In genomic region chrX:150405006-150405405, GRCh38 we compare ENCODE assay signal across 21 cellular contexts. TPM values are rescaled to one million over a fixed set of nuclear protein-coding genes. Genes with fewer than 3 reads are reported as not detected.
DNase-seq lines count a peak whose midpoint lies in the region; ATAC-seq, FAIRE-seq and TF ChIP-seq lines count a peak whose summit lies in the region.
"Had no signal": no experiment of that assay in that cellular context is flagged by ENCODE, and none has a peak within 500 bp of the region (broad histone marks: within the 10 kb centered on the region; RNA-seq: fewer than 3 reads in every experiment).

No MANE protein-coding gene starts in this region.

- H3K36me3 Mint-ChIP-seq in astrocyte (ENCODE audit: low read depth, unreplicated experiment), result no peaks in the 10 kb centered on the region
- no peaks in the 10 kb centered on the region for H3K36me3 Mint-ChIP-seq in CD4-positive, alpha-beta memory T cell

- TF ChIP-seq CTCF in AG10803 (conservative IDR thresholded peaks at IDR 0.05; ENCODE audit: low read length), result no peak
- no peak for TF ChIP-seq CTCF in astrocyte (IDR thresholded peaks at IDR 0.05; ENCODE audit: insufficient read depth, low read depth, low read length)
- no peak for TF ChIP-seq CTCF in retinal pigment epithelial cell (conservative IDR thresholded peaks at IDR 0.05; ENCODE audit: low read depth, low read length)
- TF ChIP-seq CTCF in PC-3 (conservative IDR thresholded peaks at IDR 0.05; ENCODE audit: low read depth, low read length), result no peak

- H3K9ac ChIP-seq in astrocyte (ENCODE audit: low read length), result no peak overlapping the region
- no peak overlapping the region for H3K9ac ChIP-seq in PC-3 (ENCODE audit: low read length)

- BruUV-seq in PC-3 (replicated peaks; lab: Mats Ljungman, UMichigan), result no TSS peak

- H3K4me3 Mint-ChIP-seq in astrocyte (ENCODE audit: unreplicated experiment), result no peak overlapping the region
- no peak overlapping the region for H3K4me3 Mint-ChIP-seq in CD4-positive, alpha-beta memory T cell
- H3K4me3 Mint-ChIP-seq: GM23338, H9 had no signal

- FAIRE-seq in astrocyte (lab: Jason Lieb, UNC), result peak; percentile 73
- FAIRE-seq: G401.6 had no signal

- H2AFZ ChIP-seq in astrocyte (ENCODE audit: low read depth, low read length), result no peak overlapping the region
- no peak overlapping the region for H2AFZ ChIP-seq in PC-3 (ENCODE audit: low read length)
- H2AFZ ChIP-seq: GM23338 had no signal

- H3K27me3 ChIP-seq in astrocyte (ENCODE audit: insufficient read depth, low read length) (no peaks in the 10 kb centered on the region), PC-3 (ENCODE audit: low read length) (no peaks in the 10 kb centered on the region)
- no peaks in the 10 kb centered on the region for H3K27me3 ChIP-seq in CD4-positive, alpha-beta memory T cell (ENCODE audit: insufficient read depth, low read length)
- H3K27me3 ChIP-seq: MG63, Peyer's patch had no signal

- CTCF ChIA-PET in PC-3 (lab: Charles Lee), result no interaction called here
- CTCF ChIA-PET in CD4-positive, alpha-beta memory T cell (lab: Charles Lee; ENCODE audit: partially characterized antibody), result interaction anchor here (1.0 kb wide), 1 partner anchor 72 kb away, joined by 3 read pairs; no protein-coding TSS in a partner anchor

- no peaks in the 10 kb centered on the region for H3K9me2 ChIP-seq in PC-3 (replicated peaks; ENCODE audit: low read length)

- H3K9me3 Mint-ChIP-seq in astrocyte (ENCODE audit: unreplicated experiment), result no peaks in the 10 kb centered on the region
- peaks cover 0 to 1% (median 0%) of the 10 kb centered on the region in 8 donors for H3K9me3 Mint-ChIP-seq in CD4-positive, alpha-beta memory T cell
- H3K9me3 Mint-ChIP-seq: GM23338 had no signal

- H3K4me1 Mint-ChIP-seq in astrocyte (ENCODE audit: low read depth, unreplicated experiment), result no peaks in the 10 kb centered on the region
- peaks cover 6 to 14% (median 9%) of the 10 kb centered on the region in 4 donors for H3K4me1 Mint-ChIP-seq in CD4-positive, alpha-beta memory T cell
- H3K4me1 Mint-ChIP-seq: GM23338, H9 had no signal

- no peaks in the 10 kb centered on the region for H3K27me3 Mint-ChIP-seq in astrocyte (ENCODE audit: low read depth, unreplicated experiment)
- H3K27me3 Mint-ChIP-seq in CD4-positive, alpha-beta memory T cell, result no peaks in the 10 kb centered on the region

- no peak for ATAC-seq in PC-3
- ATAC-seq in HG03571 (IDR thresholded peaks at IDR 0.05; ENCODE audit: unreplicated experiment), result no peak
- ATAC-seq: GM23338 had no signal

- no peak overlapping the region for H3K4me3 ChIP-seq in AG10803 (ENCODE audit: low read length)
- H3K4me3 ChIP-seq in astrocyte (ENCODE audit: insufficient read depth, low read depth, low read length), result no peak overlapping the region
- H3K4me3 ChIP-seq in retinal pigment epithelial cell (ENCODE audit: low read length), result no peak overlapping the region
- no peak overlapping the region for H3K4me3 ChIP-seq in PC-3 (ENCODE audit: low read length)
- H3K4me3 ChIP-seq in CD4-positive, alpha-beta memory T cell (ENCODE audit: low read length in 2 of 2), result no peak overlapping the region
- H3K4me3 ChIP-seq: GM23338, MG63, Peyer's patch, SK-N-MC had no signal

- POLR2A ChIA-PET in PC-3 (lab: Charles Lee; ENCODE audit: unreplicated experiment), result no interaction called here
- POLR2A ChIA-PET in CD4-positive, alpha-beta memory T cell (lab: Charles Lee; ENCODE audit: partially characterized antibody), result no interaction called here

- no peaks in the 10 kb centered on the region for H3F3A ChIP-seq in PC-3 (ENCODE audit: low read length, unreplicated experiment)

- no peak overlapping the region for H3K27ac Mint-ChIP-seq in astrocyte (ENCODE audit: unreplicated experiment)
- H3K27ac Mint-ChIP-seq in CD4-positive, alpha-beta memory T cell, result no peak overlapping the region
- H3K27ac Mint-ChIP-seq: GM23338, H9 had no signal

- H3K79me2 ChIP-seq in astrocyte (ENCODE audit: insufficient read depth, low read length), result peaks cover 8% of the 10 kb centered on the region
- H3K79me2 ChIP-seq in PC-3 (ENCODE audit: low read length), result no peaks in the 10 kb centered on the region

- intact Hi-C loops in PC-3 (cut with micrococcal nuclease), result no loop called here
- intact Hi-C loops in CD4-positive, alpha-beta memory T cell (cut with micrococcal nuclease), result no loop called here

- H4K20me1 ChIP-seq in astrocyte (ENCODE audit: insufficient read depth, low read length) (peaks cover 6% of the 10 kb centered on the region), PC-3 (ENCODE audit: low read length) (no peaks in the 10 kb centered on the region)

- DNase-seq in AG10803 (ENCODE audit: low read depth) (peak; percentile 39), astrocyte (ENCODE audit: low read depth) (peak; percentile 6), fibroblast of gingiva (ENCODE audit: low read depth) (peak; percentile 29), retinal pigment epithelial cell (ENCODE audit: low read depth) (peak; percentile 19), PC-3 (no peak)
- no peak for DNase-seq in CD4-positive, alpha-beta memory T cell
- DNase-seq: H9, KG1, MG63, NCI-H1105 treated with DMSO at 0.1 percent for 48 hours, NCI-H146, NCI-H1930, NCI-H2107, NCI-H526 treated with DMSO at 0.1 percent for 48 hours, Peyer's patch, SIG-M5 had no signal

- H3K4me1 ChIP-seq in astrocyte (ENCODE audit: insufficient read depth, low read length), result no peaks in the 10 kb centered on the region
- no peaks in the 10 kb centered on the region for H3K4me1 ChIP-seq in PC-3 (ENCODE audit: insufficient read depth, low read length)
- H3K4me1 ChIP-seq in CD4-positive, alpha-beta memory T cell (ENCODE audit: insufficient read depth, low read length), result peaks cover 7% of the 10 kb centered on the region
- H3K4me1 ChIP-seq: Peyer's patch had no signal

- no peak overlapping the region for H3K4me2 ChIP-seq in astrocyte (ENCODE audit: low read length)
- H3K4me2 ChIP-seq in PC-3 (ENCODE audit: low read length), result no peak overlapping the region
- H3K4me2 ChIP-seq: GM23338 had no signal

- H3K9me3 ChIP-seq in astrocyte (ENCODE audit: insufficient read depth, low read depth, low read length), result no peaks in the 10 kb centered on the region
- no peaks in the 10 kb centered on the region for H3K9me3 ChIP-seq in PC-3 (ENCODE audit: low read length)
- no peaks in the 10 kb centered on the region for H3K9me3 ChIP-seq in CD4-positive, alpha-beta memory T cell (ENCODE audit: control insufficient read depth in 1 of 2, low read length in 2 of 2)
- H3K9me3 ChIP-seq: MG63, Peyer's patch had no signal

- H3K36me3 ChIP-seq in astrocyte (ENCODE audit: insufficient read depth, low read length) (no peaks in the 10 kb centered on the region), PC-3 (ENCODE audit: low read depth, low read length) (no peaks in the 10 kb centered on the region)
- no peaks in the 10 kb centered on the region for H3K36me3 ChIP-seq in CD4-positive, alpha-beta memory T cell (ENCODE audit: insufficient read depth, low read length)
- H3K36me3 ChIP-seq: MG63, Peyer's patch had no signal

- H3K27ac ChIP-seq in astrocyte (ENCODE audit: low read depth, low read length) (no peak overlapping the region), PC-3 (ENCODE audit: low read length) (no peak overlapping the region)
- H3K27ac ChIP-seq in CD4-positive, alpha-beta memory T cell (ENCODE audit: low read depth, low read length), result no peak overlapping the region
- H3K27ac ChIP-seq: Peyer's patch, SK-N-MC had no signal

RNA-seq across cellular contexts. Expression of gene MAMLD1, which starts 41.9 kb away (rescaled TPM):
- total RNA-seq in astrocyte (6.6 TPM in 2 replicates), PC-3 (2014; rRNA removed) (2.8 and 3.6 TPM in 2 replicates)
- total RNA-seq in CD4-positive, alpha-beta memory T cell, result 1 to 10 TPM; 1.1 to 1.4 TPM
- polyA plus RNA-seq in CD4-positive, alpha-beta memory T cell, result 1 to 10 TPM in 1 of 2 donors, under 1 TPM in 1; 0.43 to 2.0 TPM
- total RNA-seq: OCI-LY7 had no signal

Comparison
In these comparisons a context has a peak if more than half of its experiments do, and no peak if none do; other contexts are left out.
1. DNase-seq: peak in AG10803 (single experiment), astrocyte (single experiment), fibroblast of gingiva (single experiment) and retinal pigment epithelial cell (single experiment); none in PC-3 (single experiment) and CD4-positive, alpha-beta memory T cell (0 of 5).